Comparison of ENCODE assay signal across 25 cellular contexts in the genomic region with DNA sequence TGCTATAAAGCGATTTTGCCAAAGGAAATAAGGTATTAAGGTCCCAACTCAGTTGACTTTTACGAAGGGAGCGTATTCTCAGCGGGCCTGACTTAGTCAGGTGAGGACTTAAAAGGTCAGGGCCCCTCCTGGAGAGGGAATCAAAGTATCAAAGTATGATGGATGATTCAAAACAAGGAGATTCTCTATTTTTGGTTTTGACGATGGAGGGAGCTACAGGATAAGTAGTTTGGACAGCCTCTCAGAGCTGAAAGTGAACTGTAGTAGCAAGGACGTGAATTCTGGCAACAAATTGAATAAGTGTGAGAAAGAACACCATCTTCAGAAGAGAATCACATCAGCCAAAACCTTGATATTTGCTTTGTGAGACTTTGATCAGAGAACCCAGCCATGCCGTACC.
DNase-seq lines count a peak whose midpoint lies in the region; ATAC-seq, FAIRE-seq and TF ChIP-seq lines count a peak whose summit lies in the region.
"Had no signal": no experiment of that assay in that cellular context is flagged by ENCODE, and none has a peak within 500 bp of the region (broad histone marks: within the 10 kb centered on the region; RNA-seq: fewer than 3 reads in every experiment).

No MANE protein-coding gene starts in this region.

- H2AFZ ChIP-seq in PC-3 (ENCODE audit: low read length) (no peak overlapping the region), neural progenitor cell (replicated peaks) (no peak overlapping the region)

- intact Hi-C loops in PC-3 (cut with micrococcal nuclease) (loop anchor here (1.0 kb wide), 1 partner anchor 60 kb away; no protein-coding TSS in a partner anchor), kidney (cut with DNase I) (no loop called here)

- DNase-seq in ELR (ENCODE audit: low read depth) (peak; percentile 24), PC-3 (peak; percentile 13), neural progenitor cell (ENCODE audit: low spot score) (no peak), kidney (no peak), NCI-H524 treated with DMSO at 0.1 percent for 48 hours (lab: John Stamatoyannopoulos, UW) (no peak)
- DNase-seq: CD8-positive, alpha-beta memory T cell; DMS79 treated with DMSO at 0.1 percent for 48 hours; H9; NCI-H1092; NCI-H1417 treated with DMSO at 0.1 percent for 48 hours; NCI-H187 treated with DMSO at 0.1 percent for 48 hours; NCI-H2227 treated with DMSO at 0.1 percent for 48 hours; NCI-H510A; NCI-H748 treated with DMSO at 0.1 percent for 48 hours; PC-9; SJCRH30; T-cell had no signal

- H3K27ac Mint-ChIP-seq in neural progenitor cell: peak overlapping the region; percentile 39
- H3K27ac Mint-ChIP-seq: B cell; CD14-positive monocyte; CD8-positive, alpha-beta memory T cell; H9; T-cell had no signal

- H3K9me3 Mint-ChIP-seq in neural progenitor cell: no peaks in the 10 kb centered on the region
- H3K9me3 Mint-ChIP-seq: H9 had no signal

- TF ChIP-seq CTCF in LNCAP (IDR thresholded peaks at IDR 0.05): peak; percentile 11; the same call in 1 of the 2 replicates
- TF ChIP-seq CTCF in PC-3 (conservative IDR thresholded peaks at IDR 0.05; ENCODE audit: low read depth, low read length): peak; percentile 27; the same call in 1 of the 2 replicates
- no peak for TF ChIP-seq CTCF in neural progenitor cell (IDR thresholded peaks at IDR 0.05)
- TF ChIP-seq CTCF in kidney (IDR thresholded peaks at IDR 0.05; ENCODE audit: borderline replicate concordance, extremely low read depth, insufficient read depth): no peak

- H3K36me3 ChIP-seq in PC-3 (ENCODE audit: low read depth, low read length) (no peaks in the 10 kb centered on the region), neural progenitor cell (no peaks in the 10 kb centered on the region), kidney (ENCODE audit: control insufficient read depth in 1 of 2, insufficient read depth in 2 of 2, low read length in 2 of 2) (no peaks in the 10 kb centered on the region)
- H3K36me3 ChIP-seq: SJCRH30 had no signal

- H3K4me3 ChIP-seq in PC-3 (ENCODE audit: low read length) (no peak overlapping the region), neural progenitor cell (no peak overlapping the region), kidney (ENCODE audit: low read length in 2 of 2) (no peak overlapping the region)
- H3K4me3 ChIP-seq: A549, PC-9, SJCRH30 had no signal

- no TSS peak for BruUV-seq in PC-3 (replicated peaks; lab: Mats Ljungman, UMichigan)

- H3K36me3 Mint-ChIP-seq in neural progenitor cell: no peaks in the 10 kb centered on the region
- H3K36me3 Mint-ChIP-seq: CD14-positive monocyte; CD8-positive, alpha-beta memory T cell; IgD-negative memory B cell; T-cell had no signal

- H3F3A ChIP-seq in PC-3 (ENCODE audit: low read length, unreplicated experiment) (no peaks in the 10 kb centered on the region), neural progenitor cell (ENCODE audit: low read depth) (no peaks in the 10 kb centered on the region)

- H3K9ac ChIP-seq in PC-3 (ENCODE audit: low read length) (no peak overlapping the region), neural progenitor cell (no peak overlapping the region), kidney (ENCODE audit: low read length in 2 of 2) (no peak overlapping the region)
- H3K9ac ChIP-seq: KMS-11 had no signal

- H3K4me1 Mint-ChIP-seq in neural progenitor cell: peaks cover 13% of the 10 kb centered on the region
- H3K4me1 Mint-ChIP-seq: B cell; CD14-positive monocyte; CD8-positive, alpha-beta memory T cell; IgD-negative memory B cell; T-cell had no signal

- H3K27me3 Mint-ChIP-seq in neural progenitor cell (ENCODE audit: insufficient read depth, low read depth): no peaks in the 10 kb centered on the region
- H3K27me3 Mint-ChIP-seq: B cell; CD8-positive, alpha-beta memory T cell; IgD-negative memory B cell; T-cell had no signal

- H3K79me2 ChIP-seq in PC-3 (ENCODE audit: low read length) (no peaks in the 10 kb centered on the region), neural progenitor cell (ENCODE audit: low read depth) (no peaks in the 10 kb centered on the region)

- H3K27ac ChIP-seq in PC-3 (ENCODE audit: low read length) (no peak overlapping the region), neural progenitor cell (no peak overlapping the region), kidney (ENCODE audit: low read depth in 2 of 2, low read length in 2 of 2) (no peak overlapping the region)
- H3K27ac ChIP-seq: A549, KMS-11, PC-9, SJCRH30 had no signal

- H3K4me2 ChIP-seq in PC-3 (ENCODE audit: low read length) (no peak overlapping the region), neural progenitor cell (no peak overlapping the region)
- H3K4me2 ChIP-seq: A549, KMS-11, PC-9 had no signal

- no peak overlapping the region for H3K4me3 Mint-ChIP-seq in neural progenitor cell
- H3K4me3 Mint-ChIP-seq: B cell; CD14-positive monocyte; CD8-positive, alpha-beta memory T cell; H9; IgD-negative memory B cell; T-cell had no signal

- H3K9me3 ChIP-seq in PC-3 (ENCODE audit: low read length): no peaks in the 10 kb centered on the region
- no peaks in the 10 kb centered on the region for H3K9me3 ChIP-seq in neural progenitor cell (ENCODE audit: low read depth)
- no peaks in the 10 kb centered on the region for H3K9me3 ChIP-seq in kidney (ENCODE audit: control insufficient read depth in 1 of 2, low read length in 2 of 2)
- H3K9me3 ChIP-seq: A549, SJCRH30 had no signal

- H3K9me2 ChIP-seq in PC-3 (replicated peaks; ENCODE audit: low read length): no peaks in the 10 kb centered on the region

- no peak for ATAC-seq in PC-3
- ATAC-seq in HG02763 (IDR thresholded peaks at IDR 0.05; ENCODE audit: unreplicated experiment): no peak
- ATAC-seq: A549, Right ventricle myocardium inferior, T-cell had no signal

- CTCF ChIA-PET in PC-3 (lab: Charles Lee): interaction anchor here (0.6 to 1.0 kb wide), 2 partner anchors 359 to 1315 kb away, joined by 3 read pairs; no protein-coding TSS in a partner anchor

- H3K4me1 ChIP-seq in PC-3 (ENCODE audit: insufficient read depth, low read length) (no peaks in the 10 kb centered on the region), neural progenitor cell (no peaks in the 10 kb centered on the region), kidney (ENCODE audit: control insufficient read depth in 1 of 2, insufficient read depth in 1 of 2, low read depth in 1 of 2, low read length in 2 of 2) (no peaks in the 10 kb centered on the region)
- H3K4me1 ChIP-seq: A549, SJCRH30 had no signal

- FAIRE-seq in kidney (lab: Jason Lieb, UNC): no peak
- FAIRE-seq: A549 had no signal

- no peaks in the 10 kb centered on the region for H3K27me3 ChIP-seq in PC-3 (ENCODE audit: low read length)
- no peaks in the 10 kb centered on the region for H3K27me3 ChIP-seq in neural progenitor cell
- H3K27me3 ChIP-seq: SJCRH30 had no signal

- H4K20me1 ChIP-seq in PC-3 (ENCODE audit: low read length) (no peaks in the 10 kb centered on the region), neural progenitor cell (ENCODE audit: low read depth) (no peaks in the 10 kb centered on the region)

- POLR2A ChIA-PET in PC-3 (lab: Charles Lee; ENCODE audit: unreplicated experiment): no interaction called here

Comparison
In these comparisons a context has a peak if more than half of its experiments do, and no peak if none do; other contexts are left out.
1. DNase-seq: peak in ELR (single experiment) and PC-3 (single experiment); none in neural progenitor cell (single experiment), kidney (single experiment) and NCI-H524 treated with DMSO at 0.1 percent for 48 hours (single experiment).
2. CTCF ChIP-seq: peak in LNCAP (single experiment) and PC-3 (single experiment); none in neural progenitor cell (single experiment) and kidney (single experiment).